In genomic region chr1:35810096-35810860, GRCh38 we compare ENCODE assay signal across 9 cellular contexts. TPM values are rescaled to one million over a fixed set of nuclear protein-coding genes. Genes with fewer than 3 reads are reported as not detected.
DNase-seq lines count a peak whose midpoint lies in the region; ATAC-seq and TF ChIP-seq lines count a peak whose summit lies in the region.
"Had no signal": no experiment of that assay in that cellular context is flagged by ENCODE, and none has a peak within 500 bp of the region (broad histone marks: within the 10 kb centered on the region; RNA-seq: fewer than 3 reads in every experiment).

No MANE protein-coding gene starts in this region.

- no peak for TF ChIP-seq RAD21 in HCT116 (IDR thresholded peaks at IDR 0.05; ENCODE audit: low read depth)

- H2AFZ ChIP-seq in HCT116 (ENCODE audit: low read depth, low read length, poor library complexity, severe bottlenecking) (no peak overlapping the region), mammary epithelial cell (ENCODE audit: low read depth, low read length) (no peak overlapping the region)

- H3K4me1 ChIP-seq in HCT116 (ENCODE audit: control insufficient read depth in 1 of 2, insufficient read depth in 2 of 2, low read length in 2 of 2) (peaks cover 14 to 29% of the 10 kb centered on the region in 2 experiments), mammary epithelial cell (ENCODE audit: insufficient read depth, low read length) (peaks cover 11% of the 10 kb centered on the region), mucosa of stomach (ENCODE audit: control insufficient read depth, insufficient read depth, low read length) (peaks cover 19% of the 10 kb centered on the region)

- TF ChIP-seq POLR2A in HCT116 (IDR thresholded peaks at IDR 0.05; ENCODE audit: borderline replicate concordance, extremely low read depth, insufficient read depth, insufficient read length) = no peak

- H3K4me2 ChIP-seq in HCT116 (ENCODE audit: low read length) (peak overlapping the region; percentile 77), mammary epithelial cell (ENCODE audit: insufficient read depth, low read depth, low read length) (peak overlapping the region; percentile 81)

- no peak for TF ChIP-seq CTCF in HCT116 (IDR thresholded peaks at IDR 0.05 in 2 of 3, conservative IDR thresholded peaks at IDR 0.05 in 1 of 3; ENCODE audit: borderline replicate concordance in 1 of 3, insufficient read depth in 1 of 3, low read depth in 2 of 3, low read length in 2 of 3)
- no peak for TF ChIP-seq CTCF in mammary epithelial cell (conservative IDR thresholded peaks at IDR 0.05 in 1 of 2, IDR thresholded peaks at IDR 0.05 in 1 of 2; ENCODE audit: extremely low read depth in 1 of 2, insufficient read depth in 1 of 2, low read depth in 1 of 2, low read length in 2 of 2)
- no peak for TF ChIP-seq CTCF in GM20000 (IDR thresholded peaks at IDR 0.05; ENCODE audit: extremely low read depth, missing control alignments)

- H3K9ac ChIP-seq in HCT116 (ENCODE audit: low read length) (no peak overlapping the region), mammary epithelial cell (ENCODE audit: insufficient read depth, low read length) (no peak overlapping the region), mucosa of stomach (ENCODE audit: low read length) (peak overlapping the region; percentile 10)

- RAD21 ChIA-PET in HCT116 (lab: Charles Lee; ENCODE audit: low non-redundant PET in 1 of 2, low total read pairs in 2 of 2, uncharacterized antibody in 2 of 2, unreplicated experiment in 2 of 2) = no interaction called here

- H3K79me2 ChIP-seq in HCT116 (ENCODE audit: insufficient read depth, low read length) (no peaks in the 10 kb centered on the region), mammary epithelial cell (ENCODE audit: insufficient read depth, low read length) (peaks cover 18% of the 10 kb centered on the region)

- dilution Hi-C loops in mammary epithelial cell (cut with HindIII; ENCODE audit: low sequenced_read_pairs) = no loop called here

- H3K4me3 ChIP-seq in HCT116 (replicated peaks in 1 of 2; ENCODE audit: low read depth in 1 of 2, low read length in 2 of 2) = no peak overlapping the region
- H3K4me3 ChIP-seq in mammary epithelial cell (replicated peaks in 1 of 3; ENCODE audit: insufficient read depth in 1 of 3, low read depth in 2 of 3, low read length in 3 of 3) = no peak overlapping the region
- no peak overlapping the region for H3K4me3 ChIP-seq in mucosa of stomach (ENCODE audit: low read length)

- H4K20me1 ChIP-seq in HCT116 (ENCODE audit: insufficient read depth) = no peaks in the 10 kb centered on the region
- H4K20me1 ChIP-seq in mammary epithelial cell (ENCODE audit: insufficient read depth, low read length) = no peaks in the 10 kb centered on the region

- peak; percentile 24 for DNase-seq in AG08395 (ENCODE audit: low spot score)
- no peak for DNase-seq in HCT116 (ENCODE audit: low read depth, low spot score)
- DNase-seq in mammary epithelial cell = peak; percentile 73
- no peak for DNase-seq in DMS79 (lab: John Stamatoyannopoulos, UW)
- no peak for DNase-seq in GM20000 (ENCODE audit: low spot score)
- no peak for DNase-seq in activated effector memory CD4-positive, alpha-beta T cell treated with anti-CD3 and anti-CD28 coated beads, Interleukin-2, amount 50 U/mL, for 16 hours
- DNase-seq in NCI-H524 treated with DMSO at 0.1 percent for 48 hours (lab: John Stamatoyannopoulos, UW) = no peak
- DNase-seq: SHP77 had no signal

- H3K27me3 ChIP-seq in HCT116 (ENCODE audit: insufficient read depth, low read length) (no peaks in the 10 kb centered on the region), mammary epithelial cell (ENCODE audit: insufficient read depth, low read length) (no peaks in the 10 kb centered on the region), mucosa of stomach (ENCODE audit: control insufficient read depth, insufficient read depth, low read length) (no peaks in the 10 kb centered on the region)

- WGBS in mammary epithelial cell (ENCODE audit: low coverage, missing lambda C conversion rate) = 5% methylated on average over 2 of the region's 2 CpGs

- H3K9me2 ChIP-seq in HCT116 (ENCODE audit: insufficient read depth) = no peaks in the 10 kb centered on the region

- H3K9me3 ChIP-seq in HCT116 (ENCODE audit: control insufficient read depth in 1 of 2, insufficient read depth in 1 of 2, low read depth in 1 of 2, low read length in 2 of 2) = no peaks in the 10 kb centered on the region
- no peaks in the 10 kb centered on the region for H3K9me3 ChIP-seq in mammary epithelial cell (replicated peaks; ENCODE audit: insufficient read depth, low read length)
- no peaks in the 10 kb centered on the region for H3K9me3 ChIP-seq in mucosa of stomach (ENCODE audit: control insufficient read depth, low read length)

- H3K36me3 ChIP-seq in HCT116 (ENCODE audit: control insufficient read depth in 1 of 2, insufficient read depth in 2 of 2, low read length in 2 of 2) (no peaks in the 10 kb centered on the region), mammary epithelial cell (ENCODE audit: insufficient read depth, low read length) (no peaks in the 10 kb centered on the region), mucosa of stomach (ENCODE audit: control insufficient read depth, insufficient read depth, low read length) (no peaks in the 10 kb centered on the region)

- intact Hi-C loops in HCT116 (cut with micrococcal nuclease) (no loop called here), mammary epithelial cell (cut with micrococcal nuclease) (no loop called here)

- BruUV-seq in HCT116 (replicated peaks; lab: Mats Ljungman, UMichigan) = no TSS peak
- no TSS peak for BruUV-seq in mammary epithelial cell (replicated peaks; lab: Mats Ljungman, UMichigan)

- CTCF ChIA-PET in HCT116 (lab: Charles Lee) = no interaction called here
- CTCF ChIA-PET in mammary epithelial cell (lab: Charles Lee; ENCODE audit: low non-redundant PET) = no interaction called here

- no peak for ATAC-seq in HCT116

- POLR2A ChIA-PET in HCT116 (lab: Charles Lee) = no interaction called here

- in situ Hi-C loops in mammary epithelial cell (cut with MboI; ENCODE audit: low sequenced_read_pairs in 2 of 2) = no loop called here

- H3K27ac ChIP-seq in HCT116 (ENCODE audit: low read depth, low read length) = no peak overlapping the region
- no peak overlapping the region for H3K27ac ChIP-seq in mammary epithelial cell (ENCODE audit: insufficient read depth, low read depth, low read length)

TF ChIP-seq in HCT116, 20 proteins besides CTCF, POLR2A, EP300 and RAD21:
- TF ChIP-seq TCF7L2 (IDR thresholded peaks at IDR 0.05; ENCODE audit: borderline replicate concordance, extremely low read depth, insufficient read depth, insufficient read length) (no peak), ZFX (IDR thresholded peaks at IDR 0.05) (no peak), SRF (IDR thresholded peaks at IDR 0.05; ENCODE audit: low read depth) (no peak), JUND (IDR thresholded peaks at IDR 0.05) (no peak), ATF3 (IDR thresholded peaks at IDR 0.05) (no peak), YY1 (IDR thresholded peaks at IDR 0.05; ENCODE audit: extremely low read depth, insufficient replicate concordance, low read depth, low read length) (no peak), CBX3 (IDR thresholded peaks at IDR 0.05; ENCODE audit: low read depth) (no peak), FOSL1 (IDR thresholded peaks at IDR 0.05; ENCODE audit: low read depth) (no peak), CEBPB (IDR thresholded peaks at IDR 0.05; ENCODE audit: low read depth) (no peak), POLR2AphosphoS5 (IDR thresholded peaks at IDR 0.05; ENCODE audit: low read depth, low read length) (no peak), ZBTB33 (IDR thresholded peaks at IDR 0.05; ENCODE audit: extremely low read depth, insufficient replicate concordance, low read length) (no peak), EZH2phosphoT487 (IDR thresholded peaks at IDR 0.05; ENCODE audit: borderline replicate concordance) (no peak)

RNA-seq across cellular contexts. Expression of gene AGO4, which starts 2.5 kb away (rescaled TPM):
- total RNA-seq in HCT116 (2021; ENCODE audit: unreplicated experiment) = 6.1 TPM
- polyA plus RNA-seq in HCT116 (2012) = 7.5 and 13.6 TPM in 2 replicates
- total RNA-seq in mammary epithelial cell = 10 to 100 TPM; 10.3 to 27.2 TPM
- polyA plus RNA-seq in mammary epithelial cell = 4.4 TPM
- polyA minus RNA-seq in mammary epithelial cell = 5.2 TPM

RNA-seq across cellular contexts. Expression of gene CLSPN, which starts 40.5 kb away (rescaled TPM):
- total RNA-seq in HCT116 (2021; ENCODE audit: unreplicated experiment) = 35.2 TPM
- polyA plus RNA-seq in HCT116 (2012) = 7.3 and 10.9 TPM in 2 replicates
- 10 to 100 TPM in 1 of 2 donors, 1 to 10 TPM in 1; 2.3 to 29.4 TPM for total RNA-seq in mammary epithelial cell
- 16.4 TPM for polyA plus RNA-seq in mammary epithelial cell
- 35.1 TPM for polyA minus RNA-seq in mammary epithelial cell

Comparison
In these comparisons a context has a peak if more than half of its experiments do, and no peak if none do; other contexts are left out.
1. DNase-seq: peak in AG08395 (single experiment) and mammary epithelial cell (single experiment); none in HCT116 (single experiment), DMS79 (single experiment), GM20000 (single experiment), activated effector memory CD4-positive, alpha-beta T cell treated with anti-CD3 and anti-CD28 coated beads, Interleukin-2, amount 50 U/mL, for 16 hours (single experiment) and NCI-H524 treated with DMSO at 0.1 percent for 48 hours (single experiment).